In genomic region chr13:41427700-41428099, GRCh38 we compare ENCODE assay signal across 8 cellular contexts. TPM values are rescaled to one million over a fixed set of nuclear protein-coding genes. Genes with fewer than 3 reads are reported as not detected.
DNase-seq lines count a peak whose midpoint lies in the region; ATAC-seq and TF ChIP-seq lines count a peak whose summit lies in the region.

No MANE protein-coding gene starts in this region.

- H3K27me3 ChIP-seq in RWPE2 (ENCODE audit: insufficient read depth, poor library complexity, severe bottlenecking): no peaks in the 10 kb centered on the region
- H3K27me3 ChIP-seq in effector memory CD4-positive, alpha-beta T cell (replicated peaks; ENCODE audit: control insufficient read depth, insufficient read depth, low read length, poor library complexity, severe bottlenecking): no peaks in the 10 kb centered on the region
- peaks cover 0 to 6% (median 0%) of the 10 kb centered on the region in 3 donors for H3K27me3 ChIP-seq in psoas muscle (ENCODE audit: insufficient read depth in 3 of 3, low read length in 2 of 3)

- TF ChIP-seq CTCF in RWPE2 (IDR thresholded peaks at IDR 0.05; ENCODE audit: poor library complexity, severe bottlenecking) (no peak), psoas muscle (IDR thresholded peaks at IDR 0.05) (no peak)

- DNase-seq in NOMO-1 treated with DMSO at 0.1 percent for 48 hours (lab: John Stamatoyannopoulos, UW; ENCODE audit: unreplicated experiment) (peak; percentile 16), NOMO-1 treated with dmso at 0.1 percent for 144 hours (lab: John Stamatoyannopoulos, UW; ENCODE audit: unreplicated experiment) (no peak), RWPE2 (ENCODE audit: low spot score) (no peak), psoas muscle (no peak), NCI-H1048 (lab: John Stamatoyannopoulos, UW) (no peak), inferior parietal cortex (ENCODE audit: extremely low spot score) (no peak)
- DNase-seq in effector memory CD4-positive, alpha-beta T cell: no peak

- WGBS in psoas muscle, 3 donors: 21 to 39% (median 32%) methylated on average over 12 to 16 of the region's 18 CpGs

- H3K36me3 ChIP-seq in RWPE2 (ENCODE audit: low read depth) (no peaks in the 10 kb centered on the region), psoas muscle (ENCODE audit: insufficient read depth in 1 of 2, low read depth in 1 of 2) (no peaks in the 10 kb centered on the region)
- H3K36me3 ChIP-seq in effector memory CD4-positive, alpha-beta T cell (ENCODE audit: control insufficient read depth, insufficient read depth, low read length): no peaks in the 10 kb centered on the region

- intact Hi-C loops in psoas muscle (cut with DNase I): no loop called here

- H3K27ac ChIP-seq in RWPE2 (ENCODE audit: poor library complexity, severe bottlenecking) (no peak overlapping the region), psoas muscle (no peak overlapping the region)
- H3K27ac ChIP-seq in effector memory CD4-positive, alpha-beta T cell (ENCODE audit: insufficient read depth, low read length, poor library complexity, severe bottlenecking): no peak overlapping the region

- H3K9me3 ChIP-seq in RWPE2 (ENCODE audit: severe bottlenecking) (no peaks in the 10 kb centered on the region), psoas muscle (no peaks in the 10 kb centered on the region)
- H3K9me3 ChIP-seq in effector memory CD4-positive, alpha-beta T cell (ENCODE audit: control insufficient read depth, low read length): no peaks in the 10 kb centered on the region

- H3K4me1 ChIP-seq in RWPE2 (ENCODE audit: insufficient read depth, poor library complexity, severe bottlenecking) (no peaks in the 10 kb centered on the region), psoas muscle (no peaks in the 10 kb centered on the region)
- H3K4me1 ChIP-seq in effector memory CD4-positive, alpha-beta T cell (ENCODE audit: control insufficient read depth, insufficient read depth, low read length, poor library complexity, severe bottlenecking): no peaks in the 10 kb centered on the region

- H3K4me3 ChIP-seq in RWPE2 (ENCODE audit: severe bottlenecking) (peak overlapping the region; percentile 7), psoas muscle (peak overlapping the region; percentile 39)
- H3K4me3 ChIP-seq in effector memory CD4-positive, alpha-beta T cell (ENCODE audit: insufficient read depth, low read depth, low read length, poor library complexity, severe bottlenecking): peak overlapping the region; percentile 29

- ATAC-seq in RWPE2 (ENCODE audit: low read depth) (no peak), psoas muscle (no peak), GM18907 (IDR thresholded peaks at IDR 0.05; ENCODE audit: unreplicated experiment) (no peak)

RNA-seq across cellular contexts. Expression of gene RGCC, which starts 29.6 kb away (rescaled TPM):
- total RNA-seq in psoas muscle: 10 to 100 TPM; 10.1 to 35.1 (median 28.4) TPM
- polyA plus RNA-seq in psoas muscle: 10 to 100 TPM; 15.9 to 19.1 (median 16.5) TPM
